ENCODE assay signal across 18 cellular contexts in the genomic region with DNA sequence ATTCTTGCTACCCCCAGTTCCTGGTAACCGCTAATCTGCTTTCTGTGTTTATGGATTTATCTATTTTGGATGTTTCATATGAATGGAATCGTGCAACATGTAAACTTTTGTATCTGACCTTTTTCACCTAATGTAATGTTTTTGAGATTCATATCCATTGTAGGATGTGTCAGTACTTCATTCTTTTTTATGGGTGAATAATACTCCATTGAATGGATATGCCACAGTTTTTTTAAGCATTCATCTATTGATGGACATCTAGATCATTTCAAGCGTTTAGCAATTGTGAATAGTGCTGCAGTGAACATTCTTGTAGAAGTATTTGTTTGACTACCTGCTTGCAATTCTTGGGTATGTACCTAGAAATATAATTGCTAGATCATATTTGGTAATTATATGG. TPM values are rescaled to one million over a fixed set of nuclear protein-coding genes. Genes with fewer than 3 reads are reported as not detected.
A peak's percentile ranks its signal among the peaks of the same experiment; 100 is the strongest.
DNase-seq lines count a peak whose midpoint lies in the region; ATAC-seq and TF ChIP-seq lines count a peak whose summit lies in the region.
"Had no signal": no experiment of that assay in that cellular context is flagged by ENCODE, and none has a peak within 500 bp of the region (broad histone marks: within the 10 kb centered on the region; RNA-seq: fewer than 3 reads in every experiment).

No MANE protein-coding gene starts in this region.

- WGBS in endodermal cell (ENCODE audit: insufficient coverage in 1 of 2, insufficient read length in 1 of 2), 2 experiments = 94 to 98% methylated on average over 2 to 3 of the region's 3 CpGs

- ATAC-seq in HG03565 (IDR thresholded peaks at IDR 0.05; ENCODE audit: unreplicated experiment) = no peak
- ATAC-seq: CD8-positive, alpha-beta T cell had no signal

- H3K27ac ChIP-seq in HEK293 (ENCODE audit: extremely low read depth, low read depth, low read length) (no peak overlapping the region), SJCRH30 (peak overlapping the region; percentile 28; the same call in 1 of the 2 replicates), endodermal cell (ENCODE audit: low read depth, low read length) (no peak overlapping the region)
- H3K27ac ChIP-seq in CD4-positive, alpha-beta memory T cell (ENCODE audit: low read depth, low read length) = no peak overlapping the region
- H3K27ac ChIP-seq: BLaER1 had no signal

- CTCF ChIA-PET in HEK293 (lab: Yijun Ruan, JAX) = no interaction called here
- CTCF ChIA-PET in CD4-positive, alpha-beta memory T cell (lab: Charles Lee; ENCODE audit: partially characterized antibody) = no interaction called here

- peaks cover 14% of the 10 kb centered on the region for H3K9me3 Mint-ChIP-seq in endodermal cell
- peaks cover 0 to 10% (median 1%) of the 10 kb centered on the region in 8 donors for H3K9me3 Mint-ChIP-seq in CD4-positive, alpha-beta memory T cell

- DNase-seq in SJCRH30 (no peak), endodermal cell (no peak), NCI-H1105 treated with DMSO at 0.1 percent for 48 hours (lab: John Stamatoyannopoulos, UW) (no peak)
- no peak for DNase-seq in CD4-positive, alpha-beta memory T cell
- DNase-seq: 8988T; ACHN; BE2C; C1 segment of cervical spinal cord; Caco-2; Calu3; CD4-positive, CD25-positive, alpha-beta regulatory T cell; CD8-positive, alpha-beta T cell; DMS79 treated with DMSO at 0.1 percent for 48 hours; GF-D8 had no signal

- H3K4me1 Mint-ChIP-seq in endodermal cell = no peaks in the 10 kb centered on the region
- peaks cover 0 to 1% (median 0%) of the 10 kb centered on the region in 4 donors for H3K4me1 Mint-ChIP-seq in CD4-positive, alpha-beta memory T cell

- intact Hi-C loops in CD4-positive, alpha-beta memory T cell (cut with micrococcal nuclease) = no loop called here

- H3K27me3 ChIP-seq in SJCRH30 (no peaks in the 10 kb centered on the region), endodermal cell (ENCODE audit: control insufficient read depth, insufficient read depth, low read length, poor library complexity, severe bottlenecking) (no peaks in the 10 kb centered on the region)
- H3K27me3 ChIP-seq in CD4-positive, alpha-beta memory T cell (ENCODE audit: insufficient read depth, low read length) = no peaks in the 10 kb centered on the region
- H3K27me3 ChIP-seq: BE2C, BLaER1 had no signal

- H3K36me3 Mint-ChIP-seq in endodermal cell (ENCODE audit: low read depth) = peaks cover 64% of the 10 kb centered on the region
- peaks cover 34 to 38% of the 10 kb centered on the region in 2 donors for H3K36me3 Mint-ChIP-seq in CD4-positive, alpha-beta memory T cell

- no peaks in the 10 kb centered on the region for H3K27me3 Mint-ChIP-seq in endodermal cell (ENCODE audit: insufficient read depth)
- no peaks in the 10 kb centered on the region for H3K27me3 Mint-ChIP-seq in CD4-positive, alpha-beta memory T cell
- H3K27me3 Mint-ChIP-seq: CD4-positive, CD25-positive, alpha-beta regulatory T cell had no signal

- H3K4me3 ChIP-seq in HEK293 (ENCODE audit: low read depth, low read length) (no peak overlapping the region), SJCRH30 (no peak overlapping the region), endodermal cell (ENCODE audit: low read length) (peak overlapping the region; percentile 21)
- no peak overlapping the region for H3K4me3 ChIP-seq in CD4-positive, alpha-beta memory T cell (ENCODE audit: low read length in 2 of 2)
- H3K4me3 ChIP-seq: BLaER1 had no signal

- no peak overlapping the region for H3K27ac Mint-ChIP-seq in endodermal cell
- H3K27ac Mint-ChIP-seq in CD4-positive, alpha-beta memory T cell = no peak overlapping the region
- H3K27ac Mint-ChIP-seq: CD8-positive, alpha-beta T cell had no signal

- H3K9me3 ChIP-seq in HEK293 (ENCODE audit: control insufficient read depth, insufficient read depth, low read depth, low read length) (no peaks in the 10 kb centered on the region), SJCRH30 (replicated peaks) (peaks cover 4% of the 10 kb centered on the region; the same call in 1 of the 2 replicates), endodermal cell (ENCODE audit: control insufficient read depth, low read length) (peaks cover 17% of the 10 kb centered on the region)
- H3K9me3 ChIP-seq in CD4-positive, alpha-beta memory T cell (ENCODE audit: control insufficient read depth in 1 of 2, low read length in 2 of 2) = no peaks in the 10 kb centered on the region
- H3K9me3 ChIP-seq: BE2C, Caco-2 had no signal

- H3K4me3 Mint-ChIP-seq in endodermal cell = no peak overlapping the region
- no peak overlapping the region for H3K4me3 Mint-ChIP-seq in CD4-positive, alpha-beta memory T cell
- H3K4me3 Mint-ChIP-seq: CD14-positive monocyte; CD4-positive, CD25-positive, alpha-beta regulatory T cell; CD8-positive, alpha-beta T cell had no signal

- POLR2A ChIA-PET in HEK293 (lab: Yijun Ruan, JAX) = no interaction called here
- POLR2A ChIA-PET in CD4-positive, alpha-beta memory T cell (lab: Charles Lee; ENCODE audit: partially characterized antibody) = no interaction called here

- H3K9ac ChIP-seq in endodermal cell (ENCODE audit: extremely low read depth, low read length, poor library complexity, severe bottlenecking) = no peak overlapping the region
- H3K9ac ChIP-seq: BLaER1 had no signal

- H3K4me1 ChIP-seq in HEK293 (ENCODE audit: control insufficient read depth, insufficient read depth, low read length) (no peaks in the 10 kb centered on the region), SJCRH30 (no peaks in the 10 kb centered on the region), endodermal cell (ENCODE audit: control insufficient read depth, insufficient read depth, low read length) (no peaks in the 10 kb centered on the region)
- H3K4me1 ChIP-seq in CD4-positive, alpha-beta memory T cell (ENCODE audit: insufficient read depth, low read length) = no peaks in the 10 kb centered on the region
- H3K4me1 ChIP-seq: BE2C, BLaER1, Caco-2 had no signal

- H3K36me3 ChIP-seq in HEK293 (ENCODE audit: control insufficient read depth in 2 of 2, insufficient read depth in 1 of 2, low read length in 2 of 2) (peaks cover 31 to 42% of the 10 kb centered on the region in 2 experiments), SJCRH30 (peaks cover 5% of the 10 kb centered on the region; the same call in 1 of the 2 replicates), endodermal cell (ENCODE audit: control insufficient read depth, insufficient read depth, low read length) (peaks cover 62% of the 10 kb centered on the region)
- H3K36me3 ChIP-seq in CD4-positive, alpha-beta memory T cell (ENCODE audit: insufficient read depth, low read length) = no peaks in the 10 kb centered on the region
- H3K36me3 ChIP-seq: BE2C had no signal

- TF ChIP-seq CTCF in HEK293 (tag by site-specific recombination; IDR thresholded peaks at IDR 0.05) (no peak), endodermal cell (conservative IDR thresholded peaks at IDR 0.05) (no peak)

TF ChIP-seq in HEK293, 187 proteins besides CTCF, POLR2A, EP300 and RAD21 (continues in another document):
- no peak for TF ChIP-seq BCL11B (tag by site-specific recombination; IDR thresholded peaks at IDR 0.05; ENCODE audit: low read depth)
- no peak for TF ChIP-seq ZNF433 (tag by site-specific recombination; IDR thresholded peaks at IDR 0.05; ENCODE audit: low read depth)
- TF ChIP-seq ZNF146 (tag by site-specific recombination; IDR thresholded peaks at IDR 0.05) = peak; percentile 91
- TF ChIP-seq, protein P1, sequence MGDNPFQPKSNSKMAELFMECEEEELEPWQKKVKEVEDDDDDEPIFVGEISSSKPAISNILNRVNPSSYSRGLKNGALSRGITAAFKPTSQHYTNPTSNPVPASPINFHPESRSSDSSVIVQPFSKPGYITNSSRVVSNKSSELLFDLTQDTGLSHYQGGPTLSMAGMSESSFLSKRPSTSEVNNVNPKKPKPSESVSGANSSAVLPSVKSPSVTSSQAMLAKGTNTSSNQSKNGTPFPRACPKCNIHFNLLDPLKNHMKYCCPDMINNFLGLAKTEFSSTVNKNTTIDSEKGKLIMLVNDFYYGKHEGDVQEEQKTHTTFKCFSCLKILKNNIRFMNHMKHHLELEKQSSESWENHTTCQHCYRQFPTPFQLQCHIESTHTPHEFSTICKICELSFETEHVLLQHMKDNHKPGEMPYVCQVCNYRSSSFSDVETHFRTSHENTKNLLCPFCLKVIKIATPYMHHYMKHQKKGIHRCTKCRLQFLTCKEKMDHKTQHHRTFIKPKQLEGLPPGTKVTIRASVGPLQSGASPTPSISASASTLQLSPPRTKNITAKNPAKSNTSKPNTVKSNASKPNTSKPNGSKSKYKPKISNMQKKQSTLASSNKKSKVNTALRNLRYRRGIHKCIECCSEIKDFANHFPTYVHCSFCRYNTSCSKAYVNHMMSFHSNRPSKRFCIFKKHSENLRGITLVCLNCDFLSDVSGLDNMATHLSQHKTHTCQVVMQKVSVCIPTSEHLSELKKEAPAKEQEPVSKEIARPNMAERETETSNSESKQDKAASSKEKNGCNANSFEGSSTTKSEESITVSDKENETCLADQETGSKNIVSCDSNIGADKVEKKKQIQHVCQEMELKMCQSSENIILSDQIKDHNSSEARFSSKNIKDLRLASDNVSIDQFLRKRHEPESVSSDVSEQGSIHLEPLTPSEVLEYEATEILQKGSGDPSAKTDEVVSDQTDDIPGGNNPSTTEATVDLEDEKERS (tag by site-specific recombination; IDR thresholded peaks at IDR 0.05) = 0 out of 2 replicates have a peak, but pooled peaks have one; percentile 33

RNA-seq across cellular contexts. Expression of gene KDM1B, which starts 13.0 kb away (rescaled TPM):
- total RNA-seq in SJCRH30 (2014; rRNA removed; shearing (Covaris generic)) = 6.9 and 7.2 TPM in 2 replicates
- 1 to 10 TPM; 7.7 to 9.3 TPM for total RNA-seq in endodermal cell
- 15.7 TPM for polyA plus RNA-seq in endodermal cell (2013, experiment 1 of 2)
- polyA plus RNA-seq in endodermal cell (2013, experiment 2 of 2) = 15.0 TPM
- total RNA-seq in CD4-positive, alpha-beta memory T cell = 10 to 100 TPM; 12.0 to 12.3 TPM
- under 1 TPM; 0.45 to 0.96 TPM for polyA plus RNA-seq in CD4-positive, alpha-beta memory T cell

RNA-seq across cellular contexts. Expression of gene TPMT, which starts 13.4 kb away (rescaled TPM):
- 8.1 and 9.6 TPM in 2 replicates for total RNA-seq in SJCRH30 (2014; rRNA removed; shearing (Covaris generic))
- 10 to 100 TPM; 14.0 to 15.8 TPM for total RNA-seq in endodermal cell
- polyA plus RNA-seq in endodermal cell (2013, experiment 1 of 2) = 11.1 TPM
- polyA plus RNA-seq in endodermal cell (2013, experiment 2 of 2) = 10.3 TPM
- total RNA-seq in CD4-positive, alpha-beta memory T cell = 1 to 10 TPM; 6.4 to 7.4 TPM
- 10 to 100 TPM; 10.2 to 18.3 TPM for polyA plus RNA-seq in CD4-positive, alpha-beta memory T cell

RNA-seq across cellular contexts. Expression of gene NHLRC1, which starts 45.8 kb away (rescaled TPM):
- not detected in 2 replicates for total RNA-seq in SJCRH30 (2014; rRNA removed; shearing (Covaris generic))
- under 1 TPM; 0.29 to 0.88 TPM for total RNA-seq in endodermal cell
- polyA plus RNA-seq in endodermal cell (2013, experiment 1 of 2) = 0.43 TPM
- 0.25 TPM for polyA plus RNA-seq in endodermal cell (2013, experiment 2 of 2)
- 1 to 10 TPM; 1.1 TPM for total RNA-seq in CD4-positive, alpha-beta memory T cell
- 1 to 10 TPM in 1 of 2 donors, under 1 TPM in 1; 0.95 to 1.7 TPM for polyA plus RNA-seq in CD4-positive, alpha-beta memory T cell
